8 cellular contexts compared by ENCODE assay signal in the genomic region with DNA sequence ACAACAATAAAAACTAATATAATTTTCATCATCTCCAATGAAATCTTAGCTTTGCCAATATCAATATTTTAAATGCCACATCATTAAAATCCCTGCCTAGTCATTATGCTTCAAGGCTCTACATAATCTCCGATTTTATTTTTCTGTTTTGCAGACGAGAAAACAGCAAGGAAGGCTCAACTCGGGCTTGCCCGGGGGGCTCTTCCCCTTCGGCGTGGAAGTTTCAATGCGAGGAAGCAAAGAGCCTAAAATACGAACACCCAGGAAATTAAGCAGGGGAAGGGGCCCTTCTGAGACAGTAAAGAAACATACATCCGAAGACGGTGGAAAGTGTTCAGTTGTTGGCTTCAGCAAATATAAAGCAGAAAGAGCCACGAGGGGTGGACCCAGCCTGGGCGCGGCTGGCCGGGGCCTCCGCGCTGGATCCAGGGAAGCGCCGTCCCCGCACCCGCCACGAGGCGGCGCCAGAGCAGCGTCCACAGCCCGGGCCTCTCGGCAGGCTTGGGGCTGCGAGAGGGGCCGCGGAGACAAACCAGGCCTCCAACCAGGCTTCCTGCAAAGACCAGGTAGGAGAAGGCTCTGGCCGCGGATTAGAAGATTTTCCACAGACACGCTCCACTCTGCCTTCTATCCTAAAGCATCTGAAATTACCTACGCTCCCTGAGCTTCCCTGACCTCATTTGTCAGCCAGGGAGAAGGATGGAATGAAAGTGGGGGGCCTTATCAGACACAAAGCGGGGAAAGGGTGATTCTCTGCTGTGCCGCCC.
DNase-seq lines count a peak whose midpoint lies in the region; ATAC-seq and TF ChIP-seq lines count a peak whose summit lies in the region.

No MANE protein-coding gene starts in this region.

- H3K4me3 ChIP-seq in SJSA1 (no peak overlapping the region), left ventricle myocardium inferior (peak overlapping the region; percentile 39), retinal pigment epithelial cell (ENCODE audit: low read length) (peak overlapping the region; percentile 23)

- TF ChIP-seq CTCF in left ventricle myocardium inferior (IDR thresholded peaks at IDR 0.05; ENCODE audit: borderline replicate concordance): peak; percentile 97
- peak; percentile 86 for TF ChIP-seq CTCF in retinal pigment epithelial cell (conservative IDR thresholded peaks at IDR 0.05; ENCODE audit: low read depth, low read length)

- DNase-seq in DMS 273 (lab: John Stamatoyannopoulos, UW; ENCODE audit: unreplicated experiment) (peak; percentile 79), DMS 273 treated with DMSO at 0.1 percent for 48 hours (lab: John Stamatoyannopoulos, UW) (no peak), HK-2 (ENCODE audit: unreplicated experiment) (peak; percentile 72), SJSA1 (ENCODE audit: low read depth in 1 of 2, low spot score in 2 of 2) (peak; percentile 52 to 55), left ventricle myocardium inferior (peak; percentile 58), retinal pigment epithelial cell (ENCODE audit: low read depth) (no peak), mesenteric fat pad (ENCODE audit: low spot score) (no peak)
- peak; percentile 73 for DNase-seq in activated naive CD8-positive, alpha-beta T cell treated with anti-CD3 and anti-CD28 coated beads, Interleukin-2, amount 50 U/mL, for 24 hours

- no peaks in the 10 kb centered on the region for H3K9me3 Mint-ChIP-seq in activated naive CD8-positive, alpha-beta T cell treated with anti-CD3 and anti-CD28 coated beads, Interleukin-2, amount 50 U/mL, for 24 hours

- no peaks in the 10 kb centered on the region for H3K9me3 ChIP-seq in SJSA1 (replicated peaks)
- H3K9me3 ChIP-seq in left ventricle myocardium inferior (replicated peaks): no peaks in the 10 kb centered on the region

- H3K27ac ChIP-seq in SJSA1: no peak overlapping the region; the same call in 1 of the 2 replicates
- H3K27ac ChIP-seq in left ventricle myocardium inferior (replicated peaks): no peak overlapping the region

- H3K27me3 ChIP-seq in SJSA1 (replicated peaks) (no peaks in the 10 kb centered on the region), left ventricle myocardium inferior (ENCODE audit: low read depth) (peaks cover 62% of the 10 kb centered on the region)

- no peaks in the 10 kb centered on the region for H3K4me1 Mint-ChIP-seq in activated naive CD8-positive, alpha-beta T cell treated with anti-CD3 and anti-CD28 coated beads, Interleukin-2, amount 50 U/mL, for 24 hours

- no peak overlapping the region for H3K4me3 Mint-ChIP-seq in activated naive CD8-positive, alpha-beta T cell treated with anti-CD3 and anti-CD28 coated beads, Interleukin-2, amount 50 U/mL, for 24 hours

- no peak for ATAC-seq in activated naive CD8-positive, alpha-beta T cell treated with anti-CD3 and anti-CD28 coated beads, Interleukin-2, amount 50 U/mL, for 24 hours

- no peak overlapping the region for H3K27ac Mint-ChIP-seq in activated naive CD8-positive, alpha-beta T cell treated with anti-CD3 and anti-CD28 coated beads, Interleukin-2, amount 50 U/mL, for 24 hours

- H3K36me3 ChIP-seq in SJSA1: no peaks in the 10 kb centered on the region
- no peaks in the 10 kb centered on the region for H3K36me3 ChIP-seq in left ventricle myocardium inferior

- H3K36me3 Mint-ChIP-seq in activated naive CD8-positive, alpha-beta T cell treated with anti-CD3 and anti-CD28 coated beads, Interleukin-2, amount 50 U/mL, for 24 hours (ENCODE audit: low read depth): no peaks in the 10 kb centered on the region

- intact Hi-C loops in left ventricle myocardium inferior (cut with micrococcal nuclease): no loop called here

- H3K4me1 ChIP-seq in SJSA1 (replicated peaks) (peaks cover 6% of the 10 kb centered on the region), left ventricle myocardium inferior (peaks cover 3% of the 10 kb centered on the region)

- peaks cover 16% of the 10 kb centered on the region for H3K27me3 Mint-ChIP-seq in activated naive CD8-positive, alpha-beta T cell treated with anti-CD3 and anti-CD28 coated beads, Interleukin-2, amount 50 U/mL, for 24 hours

Comparison
In these comparisons a context has a peak if more than half of its experiments do, and no peak if none do; other contexts are left out.
1. DNase-seq: peak in DMS 273 (single experiment), HK-2 (single experiment), SJSA1 (2 of 2), activated naive CD8-positive, alpha-beta T cell treated with anti-CD3 and anti-CD28 coated beads, Interleukin-2, amount 50 U/mL, for 24 hours (single experiment) and left ventricle myocardium inferior (single experiment); none in DMS 273 treated with DMSO at 0.1 percent for 48 hours (single experiment), retinal pigment epithelial cell (single experiment) and mesenteric fat pad (single experiment).